17 cellular contexts compared by ENCODE assay signal in the genomic region with DNA sequence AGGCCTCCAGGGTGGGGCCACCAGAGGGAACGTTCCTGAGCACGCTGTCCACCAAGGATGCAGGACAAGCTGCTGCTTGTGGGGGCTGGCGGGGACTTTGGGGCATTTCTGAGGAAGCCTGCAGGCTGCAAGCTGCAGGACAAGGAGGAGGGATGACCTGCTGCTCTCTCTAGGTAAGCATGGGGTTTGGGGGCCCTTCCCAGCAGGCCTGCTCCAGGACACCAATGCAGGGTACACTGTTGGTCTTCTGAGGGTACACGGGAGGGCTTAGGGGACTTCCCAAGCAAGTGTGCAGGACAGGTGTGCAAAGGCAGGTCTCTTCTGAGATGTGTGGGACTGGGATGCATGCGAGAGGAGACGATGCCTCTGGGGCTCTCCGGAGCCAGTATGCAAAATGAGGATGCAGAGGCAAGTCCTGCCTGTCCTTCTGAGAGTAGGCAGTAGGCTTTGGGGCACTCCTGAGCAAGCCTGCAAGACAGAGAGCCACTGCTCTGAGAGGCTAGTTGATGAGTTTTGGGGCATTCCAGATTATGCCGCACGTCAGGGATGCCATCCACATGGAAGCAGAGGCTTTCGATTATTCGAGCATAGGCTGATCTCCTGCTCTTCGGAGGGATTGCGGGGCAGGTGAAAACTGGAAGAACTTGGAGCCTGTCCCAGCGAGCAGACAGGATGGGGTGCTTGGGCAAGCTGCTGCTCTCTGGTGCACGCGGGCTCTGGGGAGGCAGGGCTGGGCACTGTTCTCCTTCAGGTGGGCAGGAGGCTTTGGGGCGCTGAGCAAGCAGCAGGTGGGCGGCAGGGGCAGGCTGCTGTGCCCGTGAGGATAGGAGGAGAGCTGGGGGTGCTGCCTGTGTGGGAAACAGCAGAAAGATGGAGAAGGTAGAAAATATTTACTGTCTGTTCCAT. TPM values are rescaled to one million over a fixed set of nuclear protein-coding genes. Genes with fewer than 3 reads are reported as not detected.
DNase-seq lines count a peak whose midpoint lies in the region; ATAC-seq and TF ChIP-seq lines count a peak whose summit lies in the region.
"Had no signal": no experiment of that assay in that cellular context is flagged by ENCODE, and none has a peak within 500 bp of the region (broad histone marks: within the 10 kb centered on the region; RNA-seq: fewer than 3 reads in every experiment).

No MANE protein-coding gene starts in this region.

- H3K4me3 Mint-ChIP-seq in activated CD8-positive, alpha-beta memory T cell treated with anti-CD3 and anti-CD28 coated beads, Interleukin-2, amount 10 ng/mL, durations not matched to agents 7 days and 5 days = no peak overlapping the region
- H3K4me3 Mint-ChIP-seq in T-helper 17 cell (no peak overlapping the region), neural crest cell (no peak overlapping the region)
- H3K4me3 Mint-ChIP-seq: CD8-positive, alpha-beta memory T cell had no signal

- peak; percentile 43 for DNase-seq in activated CD8-positive, alpha-beta memory T cell treated with anti-CD3 and anti-CD28 coated beads, Interleukin-2, amount 50 U/mL, for 48 hours
- DNase-seq in activated CD8-positive, alpha-beta memory T cell treated with anti-CD3 and anti-CD28 coated beads, Interleukin-2, amount 10 ng/mL, durations not matched to agents 7 days and 5 days = no peak
- DNase-seq in T-helper 17 cell (no peak), neural crest cell (ENCODE audit: low read depth, low spot score) (no peak), posterior vena cava (ENCODE audit: low spot score) (peak; percentile 77), DMS 273 (lab: John Stamatoyannopoulos, UW; ENCODE audit: unreplicated experiment) (no peak), hypothalamus (lab: John Stamatoyannopoulos, UW) (no peak)
- DNase-seq in effector memory CD4-positive, alpha-beta T cell = no peak
- DNase-seq: 8988T; AML-193; Caco-2; CD8-positive, alpha-beta memory T cell; DMS53 had no signal

- no peak overlapping the region for H3K4me3 ChIP-seq in effector memory CD4-positive, alpha-beta T cell (ENCODE audit: insufficient read depth, low read depth, low read length, poor library complexity, severe bottlenecking)
- H3K4me3 ChIP-seq: BLaER1 had no signal

- no peak for ATAC-seq in activated CD8-positive, alpha-beta memory T cell treated with anti-CD3 and anti-CD28 coated beads, Interleukin-2, amount 10 ng/mL, durations not matched to agents 7 days and 5 days
- no peak for ATAC-seq in T-helper 17 cell
- ATAC-seq: HCT116 had no signal

- no peaks in the 10 kb centered on the region for H3K27me3 ChIP-seq in effector memory CD4-positive, alpha-beta T cell (replicated peaks; ENCODE audit: control insufficient read depth, insufficient read depth, low read length, poor library complexity, severe bottlenecking)
- H3K27me3 ChIP-seq: BLaER1 had no signal

- no peaks in the 10 kb centered on the region for H3K9me3 Mint-ChIP-seq in activated CD8-positive, alpha-beta memory T cell treated with anti-CD3 and anti-CD28 coated beads, Interleukin-2, amount 10 ng/mL, durations not matched to agents 7 days and 5 days (ENCODE audit: low read depth)
- no peaks in the 10 kb centered on the region for H3K9me3 Mint-ChIP-seq in neural crest cell
- H3K9me3 Mint-ChIP-seq: CD8-positive, alpha-beta memory T cell had no signal

- intact Hi-C loops in posterior vena cava (cut with DNase I) = no loop called here

- H3K36me3 ChIP-seq in effector memory CD4-positive, alpha-beta T cell (ENCODE audit: control insufficient read depth, insufficient read depth, low read length) = no peaks in the 10 kb centered on the region
- H3K36me3 ChIP-seq: BLaER1 had no signal

- no peaks in the 10 kb centered on the region for H3K4me1 Mint-ChIP-seq in activated CD8-positive, alpha-beta memory T cell treated with anti-CD3 and anti-CD28 coated beads, Interleukin-2, amount 10 ng/mL, durations not matched to agents 7 days and 5 days
- peaks cover 3% of the 10 kb centered on the region for H3K4me1 Mint-ChIP-seq in T-helper 17 cell
- H3K4me1 Mint-ChIP-seq in neural crest cell = peaks cover 6% of the 10 kb centered on the region
- H3K4me1 Mint-ChIP-seq: CD8-positive, alpha-beta memory T cell had no signal

- CTCF ChIA-PET in activated CD8-positive, alpha-beta memory T cell treated with anti-CD3 and anti-CD28 coated beads, Interleukin-2, amount 10 ng/mL, durations not matched to agents 7 days and 5 days (lab: Charles Lee) = interaction anchor here (1.1 kb wide), 1 partner anchor 35 kb away, joined by 3 read pairs; no protein-coding TSS in a partner anchor

- H3K4me1 ChIP-seq in effector memory CD4-positive, alpha-beta T cell (ENCODE audit: control insufficient read depth, insufficient read depth, low read length, poor library complexity, severe bottlenecking) = no peaks in the 10 kb centered on the region
- H3K4me1 ChIP-seq: BLaER1, Caco-2 had no signal

- H3K9me3 ChIP-seq in T-helper 17 cell (ENCODE audit: control insufficient read depth, low read length, poor library complexity, severe bottlenecking) = no peaks in the 10 kb centered on the region
- no peaks in the 10 kb centered on the region for H3K9me3 ChIP-seq in effector memory CD4-positive, alpha-beta T cell (ENCODE audit: control insufficient read depth, low read length)
- H3K9me3 ChIP-seq: BLaER1, Caco-2 had no signal

- no peak overlapping the region for H3K27ac Mint-ChIP-seq in activated CD8-positive, alpha-beta memory T cell treated with anti-CD3 and anti-CD28 coated beads, Interleukin-2, amount 10 ng/mL, durations not matched to agents 7 days and 5 days
- peak overlapping the region; percentile 60 for H3K27ac Mint-ChIP-seq in T-helper 17 cell
- peak overlapping the region; percentile 12 for H3K27ac Mint-ChIP-seq in neural crest cell (ENCODE audit: unreplicated experiment)
- H3K27ac Mint-ChIP-seq: CD8-positive, alpha-beta memory T cell had no signal

- TF ChIP-seq CTCF in neural crest cell (conservative IDR thresholded peaks at IDR 0.05) = no peak

- H3K27ac ChIP-seq in effector memory CD4-positive, alpha-beta T cell (ENCODE audit: insufficient read depth, low read length, poor library complexity, severe bottlenecking) = no peak overlapping the region
- H3K27ac ChIP-seq: BLaER1 had no signal

- peaks cover 21% of the 10 kb centered on the region for H3K27me3 Mint-ChIP-seq in activated CD8-positive, alpha-beta memory T cell treated with anti-CD3 and anti-CD28 coated beads, Interleukin-2, amount 10 ng/mL, durations not matched to agents 7 days and 5 days
- H3K27me3 Mint-ChIP-seq in T-helper 17 cell (peaks cover 25% of the 10 kb centered on the region), neural crest cell (ENCODE audit: low read depth) (no peaks in the 10 kb centered on the region)

- H3K36me3 Mint-ChIP-seq in activated CD8-positive, alpha-beta memory T cell treated with anti-CD3 and anti-CD28 coated beads, Interleukin-2, amount 10 ng/mL, durations not matched to agents 7 days and 5 days = no peaks in the 10 kb centered on the region
- H3K36me3 Mint-ChIP-seq in T-helper 17 cell (ENCODE audit: low read depth) (no peaks in the 10 kb centered on the region), neural crest cell (ENCODE audit: low read depth) (no peaks in the 10 kb centered on the region)
- H3K36me3 Mint-ChIP-seq: CD8-positive, alpha-beta memory T cell had no signal

RNA-seq across cellular contexts. Expression of gene CNGA3, which starts 44.6 kb away (rescaled TPM):
- total RNA-seq in activated CD8-positive, alpha-beta memory T cell treated with anti-CD3 and anti-CD28 coated beads, Interleukin-2, amount 10 ng/mL, durations not matched to agents 7 days and 5 days = not detected
- not detected for total RNA-seq in T-helper 17 cell
- total RNA-seq in neural crest cell = 0.72 and 0.84 TPM in 2 replicates
- total RNA-seq in posterior vena cava = under 1 TPM; 0.19 to 0.38 TPM
- total RNA-seq: Caco-2; CD8-positive, alpha-beta memory T cell; Daoy; H4 had no signal

RNA-seq across cellular contexts. Expression of gene INPP4A, which starts 53.8 kb away (rescaled TPM):
- 100 to 1,000 TPM; 144 to 229 TPM for total RNA-seq in activated CD8-positive, alpha-beta memory T cell treated with anti-CD3 and anti-CD28 coated beads, Interleukin-2, amount 10 ng/mL, durations not matched to agents 7 days and 5 days
- total RNA-seq in T-helper 17 cell (100 to 1,000 TPM; 109 to 110 TPM), neural crest cell (29.9 and 32.4 TPM in 2 replicates), posterior vena cava (10 to 100 TPM; 31.5 to 42.9 TPM)

Comparison
In these comparisons a context has a peak if more than half of its experiments do, and no peak if none do; other contexts are left out.
1. DNase-seq: peak in activated CD8-positive, alpha-beta memory T cell treated with anti-CD3 and anti-CD28 coated beads, Interleukin-2, amount 50 U/mL, for 48 hours (single experiment) and posterior vena cava (single experiment); none in activated CD8-positive, alpha-beta memory T cell treated with anti-CD3 and anti-CD28 coated beads, Interleukin-2, amount 10 ng/mL, durations not matched to agents 7 days and 5 days (single experiment), T-helper 17 cell (0 of 3), neural crest cell (single experiment), DMS 273 (single experiment), hypothalamus (0 of 51) and effector memory CD4-positive, alpha-beta T cell (0 of 3).